ENCODE assay signal across 17 cellular contexts in genomic region chr6:37717836-37718251, GRCh38. TPM values are rescaled to one million over a fixed set of nuclear protein-coding genes. Genes with fewer than 3 reads are reported as not detected.
DNase-seq lines count a peak whose midpoint lies in the region; ATAC-seq, FAIRE-seq and TF ChIP-seq lines count a peak whose summit lies in the region.
"Had no signal": no experiment of that assay in that cellular context is flagged by ENCODE, and none has a peak within 500 bp of the region (broad histone marks: within the 10 kb centered on the region; RNA-seq: fewer than 3 reads in every experiment).

No MANE protein-coding gene starts in this region.

- H4K8ac ChIP-seq in IMR-90 (ENCODE audit: low read depth in 2 of 2, low read length in 2 of 2) = no peak overlapping the region

- no peak overlapping the region for H3K56ac ChIP-seq in IMR-90 (ENCODE audit: extremely low read depth, insufficient read depth, low read length)

- H3K23ac ChIP-seq in IMR-90 (ENCODE audit: low read depth, low read length) = no peak overlapping the region

- H3K14ac ChIP-seq in IMR-90 (replicated peaks; ENCODE audit: low read depth, low read length) = no peak overlapping the region

- TF ChIP-seq RAD21 in A549 (conservative IDR thresholded peaks at IDR 0.05 in 1 of 2, IDR thresholded peaks at IDR 0.05 in 1 of 2) (no peak), IMR-90 (IDR thresholded peaks at IDR 0.05; ENCODE audit: low read length) (no peak), liver (IDR thresholded peaks at IDR 0.05) (no peak)

- H3K79me1 ChIP-seq in IMR-90 (ENCODE audit: low read depth in 1 of 2, low read length in 2 of 2) = no peaks in the 10 kb centered on the region

- H4K91ac ChIP-seq in IMR-90 (ENCODE audit: insufficient read depth, low read depth, low read length) = no peak overlapping the region

- no peak overlapping the region for H2BK120ac ChIP-seq in IMR-90 (ENCODE audit: low read depth, low read length)

- peak overlapping the region; percentile 62 to 81; a peak in 5 of 6 replicates for H3K27ac ChIP-seq in A549
- peak overlapping the region; percentile 21; the same call in 1 of the 2 replicates for H3K27ac ChIP-seq in IMR-90 (ENCODE audit: insufficient read depth, low read length)
- H3K27ac ChIP-seq in liver (ENCODE audit: low read depth in 1 of 2, low read length in 2 of 2) = no peak overlapping the region
- H3K27ac ChIP-seq: esophagus squamous epithelium had no signal

- BruUV-seq in IMR-90 (replicated peaks; lab: Mats Ljungman, UMichigan) = no TSS peak

- no peak overlapping the region for H2BK15ac ChIP-seq in IMR-90 (ENCODE audit: low read depth, low read length)

- H4K5ac ChIP-seq in IMR-90 (ENCODE audit: low read depth, low read length) = no peak overlapping the region

- H3K36me3 ChIP-seq in IMR-90 (ENCODE audit: control insufficient read depth, insufficient read depth, low read length) (no peaks in the 10 kb centered on the region), liver (ENCODE audit: control insufficient read depth in 4 of 4, insufficient read depth in 3 of 4, low read depth in 1 of 4, low read length in 3 of 4) (no peaks in the 10 kb centered on the region)
- H3K36me3 ChIP-seq: esophagus squamous epithelium had no signal

- H3K9ac ChIP-seq in IMR-90 (ENCODE audit: low read depth, low read length) (no peak overlapping the region), liver (ENCODE audit: low read depth in 1 of 2, low read length in 2 of 2) (no peak overlapping the region)

- H2BK20ac ChIP-seq in IMR-90 (ENCODE audit: low read depth, low read length) = no peak overlapping the region

- peak overlapping the region; percentile 66 for H3K4me2 ChIP-seq in A549
- peak overlapping the region; percentile 46 for H3K4me2 ChIP-seq in IMR-90 (ENCODE audit: low read depth, low read length)

- intact Hi-C loops in IMR-90 (cut with micrococcal nuclease) = loop anchor here (1.0 to 5.0 kb wide), 2 partner anchors 8 to 779 kb away; no protein-coding TSS in a partner anchor

- TF ChIP-seq CTCF in A549 (IDR thresholded peaks at IDR 0.05) = no peak
- TF ChIP-seq CTCF in IMR-90 (conservative IDR thresholded peaks at IDR 0.05; ENCODE audit: low read depth, low read length) = no peak
- no peak for TF ChIP-seq CTCF in liver (IDR thresholded peaks at IDR 0.05; ENCODE audit: low read depth, low read length, missing input control)

- DNase-seq in A549 (ENCODE audit: low read depth in 1 of 2, low spot score in 1 of 2) = peak in 1 of 2 experiments; percentile 59
- DNase-seq in IMR-90 = peak; percentile 83
- peak; percentile 26 for DNase-seq in dermis blood vessel endothelial cell
- no peak for DNase-seq in effector CD4-positive, alpha-beta T cell
- no peak for DNase-seq in T-helper 1 cell
- DNase-seq: activated CD4-positive, alpha-beta T cell treated with anti-CD3 and anti-CD28 coated beads for 1 hour; activated effector memory CD4-positive, alpha-beta T cell treated with anti-CD3 and anti-CD28 coated beads, Interleukin-2, amount 50 U/mL, for 16 hours; esophagus squamous epithelium; NCI-H187 treated with DMSO at 0.1 percent for 48 hours; NCI-H446 treated with DMSO at 0.1 percent for 48 hours; SIG-M5; stimulated activated naive CD4-positive, alpha-beta T cell had no signal

- H3K27me3 ChIP-seq in IMR-90 (ENCODE audit: control insufficient read depth, insufficient read depth, low read length) (no peaks in the 10 kb centered on the region), liver (ENCODE audit: control insufficient read depth in 4 of 4, insufficient read depth in 4 of 4, low read length in 3 of 4) (no peaks in the 10 kb centered on the region)
- H3K27me3 ChIP-seq: esophagus squamous epithelium had no signal

- H2BK5ac ChIP-seq in IMR-90 (ENCODE audit: low read depth, low read length, poor library complexity, severe bottlenecking) = peak overlapping the region; percentile 65

- H3K4me3 ChIP-seq in A549 (no peak overlapping the region), IMR-90 (ENCODE audit: insufficient read depth, low read depth, low read length) (no peak overlapping the region), liver (ENCODE audit: low read depth in 1 of 3, low read length in 3 of 3) (no peak overlapping the region)
- H3K4me3 ChIP-seq: esophagus squamous epithelium had no signal

- TF ChIP-seq POLR2A in A549 (IDR thresholded peaks at IDR 0.05; ENCODE audit: low read length) (no peak), IMR-90 (IDR thresholded peaks at IDR 0.05; ENCODE audit: low read depth, low read length) (no peak)

- no peak for FAIRE-seq in A549 (lab: Jason Lieb, UNC)
- FAIRE-seq: GM12891, H54 had no signal

- H3K18ac ChIP-seq in IMR-90 (ENCODE audit: low read depth, low read length) = peak overlapping the region; percentile 27; the same call in 1 of the 2 replicates

- H3K4ac ChIP-seq in IMR-90 (ENCODE audit: low read depth, low read length) = no peak overlapping the region

- no peak for TF ChIP-seq EP300 in A549 (IDR thresholded peaks at IDR 0.05)

- H2AK5ac ChIP-seq in IMR-90 (ENCODE audit: low read depth, low read length) = no peak overlapping the region

- H3K4me1 ChIP-seq in A549 = peaks cover 34% of the 10 kb centered on the region
- H3K4me1 ChIP-seq in IMR-90 (ENCODE audit: control insufficient read depth, insufficient read depth, low read length) = peaks cover 27% of the 10 kb centered on the region
- H3K4me1 ChIP-seq in liver (ENCODE audit: control insufficient read depth in 4 of 4, insufficient read depth in 4 of 4, low read length in 3 of 4) = no peaks in the 10 kb centered on the region

- POLR2A ChIA-PET in A549 (lab: Yijun Ruan, JAX) = no interaction called here
- POLR2A ChIA-PET in IMR-90 (lab: Charles Lee; ENCODE audit: unreplicated experiment) = no interaction called here

- WGBS in A549 (ENCODE audit: missing lambda C conversion rate) = 2% methylated on average over 2 of the region's 2 CpGs
- no CpG with 5 or more reads among the region's 2 CpGs for WGBS in IMR-90 (ENCODE audit: extremely low coverage in 2 of 2, insufficient read length in 1 of 2), 2 experiments
- WGBS in liver = 81% methylated on average over 2 of the region's 2 CpGs

- ATAC-seq in A549 (peak; percentile 60 to 84; a peak in 4 of 6 replicates), IMR-90 (ENCODE audit: low read depth) (peak; percentile 70), GM18873 (IDR thresholded peaks at IDR 0.05; ENCODE audit: low FRiP score, unreplicated experiment) (no peak), HG02610 (IDR thresholded peaks at IDR 0.05; ENCODE audit: unreplicated experiment) (no peak)

- in situ Hi-C loops in IMR-90 (cut with MboI; ENCODE audit: low sequenced_read_pairs) = no loop called here

- no peak overlapping the region for H2AFZ ChIP-seq in IMR-90 (replicated peaks; ENCODE audit: low read length, poor library complexity)

- H3K9me3 ChIP-seq in A549 (no peaks in the 10 kb centered on the region), IMR-90 (ENCODE audit: control insufficient read depth, insufficient read depth, low read length) (no peaks in the 10 kb centered on the region), liver (ENCODE audit: control insufficient read depth in 4 of 4, low read length in 3 of 4) (peaks cover 0 to 11% (median 0%) of the 10 kb centered on the region in 4 donors)
- H3K9me3 ChIP-seq: esophagus squamous epithelium had no signal

- CTCF ChIA-PET in A549 (lab: Yijun Ruan, JAX) (interaction anchor here (0.7 to 2.1 kb wide), 3 partner anchors 10 to 142 kb away, joined by 4 to 12 read pairs (median 4); no protein-coding TSS in a partner anchor), IMR-90 (lab: Yijun Ruan, JAX) (no interaction called here)

- peaks cover 8% of the 10 kb centered on the region for H3K9me1 ChIP-seq in IMR-90 (ENCODE audit: insufficient read depth, low read length)

- H4K20me1 ChIP-seq in IMR-90 (ENCODE audit: insufficient read depth, low read length) = no peaks in the 10 kb centered on the region

- dilution Hi-C loops in IMR-90 (cut with HindIII; ENCODE audit: low sequenced_read_pairs, unreplicated experiment) = no loop called here

- H2AK9ac ChIP-seq in IMR-90 (replicated peaks; ENCODE audit: low read depth, low read length, poor library complexity) = no peak overlapping the region

TF ChIP-seq in A549, 52 proteins besides CTCF, POLR2A, EP300 and RAD21 (continues in another document):
- TF ChIP-seq NR3C1 (IDR thresholded peaks at IDR 0.05) (no peak), MAZ (IDR thresholded peaks at IDR 0.05; ENCODE audit: borderline replicate concordance, low read depth, low read length) (no peak), CHD4 (IDR thresholded peaks at IDR 0.05; ENCODE audit: borderline replicate concordance) (no peak)
- TF ChIP-seq, protein P1, sequence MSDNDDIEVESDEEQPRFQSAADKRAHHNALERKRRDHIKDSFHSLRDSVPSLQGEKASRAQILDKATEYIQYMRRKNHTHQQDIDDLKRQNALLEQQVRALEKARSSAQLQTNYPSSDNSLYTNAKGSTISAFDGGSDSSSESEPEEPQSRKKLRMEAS (IDR thresholded peaks at IDR 0.05) = no peak; the same call in none of the 2 replicates

TF ChIP-seq in IMR-90, 13 proteins besides CTCF, POLR2A, EP300 and RAD21 (continues in another document):
- TF ChIP-seq RFX5 (IDR thresholded peaks at IDR 0.05; ENCODE audit: low read depth, low read length) (no peak), CHD1 (IDR thresholded peaks at IDR 0.05; ENCODE audit: low read depth, low read length) (no peak), FOS (IDR thresholded peaks at IDR 0.05; ENCODE audit: low read depth, low read length) (peak; percentile 63; the same call in 1 of the 2 replicates), BHLHE40 (IDR thresholded peaks at IDR 0.05; ENCODE audit: low read depth, low read length) (peak; percentile 50; the same call in 1 of the 2 replicates)

TF ChIP-seq in liver, 16 proteins besides CTCF, POLR2A, EP300 and RAD21:
- TF ChIP-seq, protein P1 (IDR thresholded peaks at IDR 0.05) = no peak
- TF ChIP-seq FOXA1 (IDR thresholded peaks at IDR 0.05) (no peak), NR2F2 (IDR thresholded peaks at IDR 0.05) (peak; percentile 68), GABPA (IDR thresholded peaks at IDR 0.05 in 1 of 2, conservative IDR thresholded peaks at IDR 0.05 in 1 of 2) (no peak), TAF1 (conservative IDR thresholded peaks at IDR 0.05) (no peak), SP1 (IDR thresholded peaks at IDR 0.05) (no peak)

RNA-seq across cellular contexts. Expression of gene MDGA1, which starts 20.2 kb away (rescaled TPM):
- 0.74 and 1.1 TPM in 2 replicates for polyA plus RNA-seq in A549 (2011; rRNA removed)
- 7.4 and 7.5 TPM in 2 replicates for polyA plus RNA-seq in A549 (2012; cell fraction: cytosol; rRNA removed)
- polyA plus RNA-seq in A549 (2012; cell fraction: nucleus; rRNA removed) = 22.8 and 24.6 TPM in 2 replicates
- polyA plus RNA-seq in A549 (2017; fragmentation: RNase III; extraction: RNeasy Plus Mini Kit Qiagen cat#74134 plus additional on column Dnase treatment) = 7.5 to 9.1 TPM (median 8.5 TPM) in 3 replicates
- 2.6 and 3.7 TPM in 2 replicates for polyA minus RNA-seq in A549 (2011; rRNA and poly(A)+ RNA removed)
- total RNA-seq in IMR-90 (2012; rRNA removed) = 4.3 and 5.0 TPM in 2 replicates
- polyA plus RNA-seq in IMR-90 (2012; rRNA removed) = 13.4 and 17.2 TPM in 2 replicates
- 8.5 and 11.7 TPM in 2 replicates for polyA plus RNA-seq in IMR-90 (2012; cell fraction: cytosol; rRNA removed)
- polyA plus RNA-seq in IMR-90 (2012; cell fraction: nucleus; rRNA removed; ENCODE audit: low replicate concordance) = 23.1 and 50.4 TPM in 2 replicates
- total RNA-seq in dermis blood vessel endothelial cell = 0.88 and 1.4 TPM in 2 replicates
- total RNA-seq in liver = under 1 TPM; 0.33 to 0.92 TPM
- under 1 TPM; 0.15 to 0.77 TPM for polyA plus RNA-seq in liver

Comparison
In these comparisons a context has a peak if more than half of its experiments do, and no peak if none do; other contexts are left out.
1. ATAC-seq: peak in A549 (2 of 2) and IMR-90 (single experiment); none in GM18873 (single experiment) and HG02610 (single experiment).
2. DNase-seq: peak in IMR-90 (single experiment) and dermis blood vessel endothelial cell (single experiment); none in effector CD4-positive, alpha-beta T cell (single experiment) and T-helper 1 cell (0 of 5).
3. H3K27ac ChIP-seq: peak in A549 (2 of 2) and IMR-90 (single experiment); none in liver (0 of 2).